ENCODE assay signal across 1 cellular context in genomic region chr11:9858218-9858617, GRCh38.
TF ChIP-seq lines count a peak whose summit lies in the region.

No MANE protein-coding gene starts in this region.

TF ChIP-seq in WTC11, 78 proteins besides CTCF, POLR2A, EP300 and RAD21:
- TF ChIP-seq, protein P1, sequence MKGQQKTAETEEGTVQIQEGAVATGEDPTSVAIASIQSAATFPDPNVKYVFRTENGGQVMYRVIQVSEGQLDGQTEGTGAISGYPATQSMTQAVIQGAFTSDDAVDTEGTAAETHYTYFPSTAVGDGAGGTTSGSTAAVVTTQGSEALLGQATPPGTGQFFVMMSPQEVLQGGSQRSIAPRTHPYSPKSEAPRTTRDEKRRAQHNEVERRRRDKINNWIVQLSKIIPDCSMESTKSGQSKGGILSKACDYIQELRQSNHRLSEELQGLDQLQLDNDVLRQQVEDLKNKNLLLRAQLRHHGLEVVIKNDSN (CRISPR knock-in tag; IDR thresholded peaks at IDR 0.05) = no peak
- TF ChIP-seq ZNF263 (CRISPR knock-in tag; IDR thresholded peaks at IDR 0.05; ENCODE audit: low read depth) (no peak), TP53 (CRISPR knock-in tag; IDR thresholded peaks at IDR 0.05) (no peak), TCF7 (CRISPR knock-in tag; IDR thresholded peaks at IDR 0.05; ENCODE audit: low read depth) (no peak), ETV6 (CRISPR knock-in tag; IDR thresholded peaks at IDR 0.05) (no peak), ERG (CRISPR knock-in tag; IDR thresholded peaks at IDR 0.05) (no peak), E2F1 (CRISPR knock-in tag; IDR thresholded peaks at IDR 0.05) (no peak), NR2C2 (CRISPR knock-in tag; IDR thresholded peaks at IDR 0.05) (no peak), JUN (CRISPR knock-in tag; IDR thresholded peaks at IDR 0.05) (no peak), USF2 (CRISPR knock-in tag; IDR thresholded peaks at IDR 0.05) (no peak), NFATC4 (CRISPR knock-in tag; IDR thresholded peaks at IDR 0.05) (no peak), FOXJ3 (CRISPR knock-in tag; IDR thresholded peaks at IDR 0.05; ENCODE audit: borderline replicate concordance) (no peak), CDX4 (CRISPR knock-in tag; IDR thresholded peaks at IDR 0.05; ENCODE audit: borderline replicate concordance) (no peak), HMGXB4 (CRISPR knock-in tag; IDR thresholded peaks at IDR 0.05) (no peak), NFE2L1 (CRISPR knock-in tag; IDR thresholded peaks at IDR 0.05) (no peak), FOXP4 (CRISPR knock-in tag; IDR thresholded peaks at IDR 0.05) (no peak), NR3C1 (CRISPR knock-in tag; conservative IDR thresholded peaks at IDR 0.05; ENCODE audit: low read depth) (no peak)
- TF ChIP-seq, protein P2, sequence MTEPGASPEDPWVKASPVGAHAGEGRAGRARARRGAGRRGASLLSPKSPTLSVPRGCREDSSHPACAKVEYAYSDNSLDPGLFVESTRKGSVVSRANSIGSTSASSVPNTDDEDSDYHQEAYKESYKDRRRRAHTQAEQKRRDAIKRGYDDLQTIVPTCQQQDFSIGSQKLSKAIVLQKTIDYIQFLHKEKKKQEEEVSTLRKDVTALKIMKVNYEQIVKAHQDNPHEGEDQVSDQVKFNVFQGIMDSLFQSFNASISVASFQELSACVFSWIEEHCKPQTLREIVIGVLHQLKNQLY (CRISPR knock-in tag; IDR thresholded peaks at IDR 0.05) = no peak
